Comparison of ENCODE assay signal across 26 cellular contexts in the genomic region with DNA sequence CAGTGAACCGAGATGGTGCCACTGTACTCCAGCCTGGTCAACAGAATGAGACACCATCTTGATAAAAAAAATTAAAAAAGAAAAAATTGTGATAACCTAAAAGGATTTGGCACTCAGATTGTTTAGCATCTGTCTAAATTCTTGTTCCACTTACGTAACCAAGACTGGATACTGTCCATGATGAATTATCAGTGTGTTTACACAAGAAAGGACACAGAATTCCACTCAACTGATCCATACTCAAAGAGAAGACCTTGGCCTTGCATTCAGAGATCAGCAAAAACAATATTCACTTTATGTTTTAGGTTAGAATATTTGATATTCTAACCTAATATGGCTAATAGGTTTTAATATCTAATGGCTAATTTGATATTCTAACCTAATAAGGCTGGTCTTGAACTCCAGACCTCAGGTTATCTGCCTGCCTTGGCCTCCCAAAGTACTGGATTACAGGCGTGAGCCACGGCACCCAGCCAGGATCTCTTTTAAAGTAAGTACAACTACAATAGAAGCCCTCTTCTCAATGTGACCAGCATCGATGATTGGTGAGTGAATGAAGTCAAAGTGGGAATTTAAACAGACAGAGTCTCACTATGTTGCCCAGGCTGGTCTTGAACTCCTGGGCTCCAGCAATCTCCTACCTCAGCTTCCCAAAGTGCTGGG. TPM values are rescaled to one million over a fixed set of nuclear protein-coding genes. Genes with fewer than 3 reads are reported as not detected.
A peak's percentile ranks its signal among the peaks of the same experiment; 100 is the strongest.
DNase-seq lines count a peak whose midpoint lies in the region; ATAC-seq and TF ChIP-seq lines count a peak whose summit lies in the region.
"Had no signal": no experiment of that assay in that cellular context is flagged by ENCODE, and none has a peak within 500 bp of the region (broad histone marks: within the 10 kb centered on the region; RNA-seq: fewer than 3 reads in every experiment).

No MANE protein-coding gene starts in this region.

- peaks cover 0 to 5% (median 2%) of the 10 kb centered on the region in 4 donors for H3K4me1 ChIP-seq in right lobe of liver
- H3K4me1 ChIP-seq: left ventricle myocardium inferior, tibial nerve had no signal

- H3K27me3 ChIP-seq in right lobe of liver: no peaks in the 10 kb centered on the region
- H3K27me3 ChIP-seq: sigmoid colon, SJCRH30 had no signal

- no peak for TF ChIP-seq POLR2A in right lobe of liver (IDR thresholded peaks at IDR 0.05)

- intact Hi-C loops in right lobe of liver (cut with DNase I): no loop called here
- intact Hi-C loops in sciatic nerve (cut with DNase I): no loop called here

- H3K27ac ChIP-seq in right lobe of liver: peak overlapping the region in 2 of 3 donors; percentile 56 to 72
- H3K27ac ChIP-seq: C4-2B, left ventricle myocardium inferior, SJCRH30, tibial nerve had no signal

- no peak for TF ChIP-seq CTCF in AG09319 (IDR thresholded peaks at IDR 0.05; ENCODE audit: low read depth, low read length)
- TF ChIP-seq CTCF in right lobe of liver (IDR thresholded peaks at IDR 0.05): no peak

- peak; percentile 23 for DNase-seq in AG09319 (ENCODE audit: extremely low read depth, low read depth)
- DNase-seq in HCEC 1CT: peak; percentile 59
- peak; percentile 47 for DNase-seq in fibroblast of gingiva (ENCODE audit: low read depth)
- DNase-seq in right lobe of liver: no peak
- no peak for DNase-seq in NAMALWA (ENCODE audit: low spot score)
- no peak for DNase-seq in sciatic nerve (ENCODE audit: low spot score)
- no peak for DNase-seq in NCI-H128 (lab: John Stamatoyannopoulos, UW; ENCODE audit: unreplicated experiment)
- DNase-seq in midbrain (lab: John Stamatoyannopoulos, UW): no peak
- DNase-seq: activated CD8-positive, alpha-beta T cell treated with anti-CD3 and anti-CD28 coated beads for 36 hours; Calu3; cortex of kidney; DMS79 treated with DMSO at 0.1 percent for 48 hours; effector memory CD8-positive, alpha-beta T cell; GF-D8; islet precursor cell; left ventricle myocardium inferior; NCI-H1092; NCI-H1694 treated with DMSO at 0.1 percent for 48 hours; NCI-H82; sigmoid colon; SJCRH30; stimulated activated CD4-positive, alpha-beta T cell treated with anti-CD3 and anti-CD28 coated beads, Interleukin-15, amount 100 ng/mL, for 24 hours; stimulated activated CD4-positive, alpha-beta T cell treated with anti-CD3 and anti-CD28 coated beads, Interleukin-4, amount 100 ng/mL, for 4 hours; T-helper 9 cell had no signal

- no peaks in the 10 kb centered on the region for H3K36me3 ChIP-seq in right lobe of liver
- H3K36me3 ChIP-seq: left ventricle myocardium inferior, sigmoid colon, SJCRH30, tibial nerve had no signal

- H3K4me3 ChIP-seq in right lobe of liver: no peak overlapping the region
- H3K4me3 ChIP-seq: left ventricle myocardium inferior, sigmoid colon, SJCRH30, tibial nerve had no signal

- ATAC-seq in right lobe of liver (peak; percentile 70 to 82 (median 78)), sciatic nerve (no peak)
- ATAC-seq: activated CD8-positive, alpha-beta T cell treated with anti-CD3 and anti-CD28 coated beads for 36 hours; effector memory CD8-positive, alpha-beta T cell had no signal

- 21% methylated on average over 5 of the region's 5 CpGs for WGBS in right lobe of liver (ENCODE audit: insufficient coverage, low coverage, low lambda C conversion rate, missing lambda C conversion rate)

- H3K9me3 ChIP-seq in right lobe of liver: no peaks in the 10 kb centered on the region
- H3K9me3 ChIP-seq: left ventricle myocardium inferior, sigmoid colon, SJCRH30, tibial nerve had no signal

RNA-seq across cellular contexts. Expression of gene COX20, which starts 43.1 kb away (rescaled TPM):
- 10 to 100 TPM; 16.8 to 28.5 (median 19.6) TPM for total RNA-seq in right lobe of liver
- 23.7 TPM for total RNA-seq in sciatic nerve

Comparison
In these comparisons a context has a peak if more than half of its experiments do, and no peak if none do; other contexts are left out.
1. DNase-seq: peak in AG09319 (single experiment), HCEC 1CT (single experiment) and fibroblast of gingiva (single experiment); none in right lobe of liver (0 of 3), NAMALWA (single experiment), sciatic nerve (single experiment), NCI-H128 (single experiment) and midbrain (single experiment).